In the genomic region with DNA sequence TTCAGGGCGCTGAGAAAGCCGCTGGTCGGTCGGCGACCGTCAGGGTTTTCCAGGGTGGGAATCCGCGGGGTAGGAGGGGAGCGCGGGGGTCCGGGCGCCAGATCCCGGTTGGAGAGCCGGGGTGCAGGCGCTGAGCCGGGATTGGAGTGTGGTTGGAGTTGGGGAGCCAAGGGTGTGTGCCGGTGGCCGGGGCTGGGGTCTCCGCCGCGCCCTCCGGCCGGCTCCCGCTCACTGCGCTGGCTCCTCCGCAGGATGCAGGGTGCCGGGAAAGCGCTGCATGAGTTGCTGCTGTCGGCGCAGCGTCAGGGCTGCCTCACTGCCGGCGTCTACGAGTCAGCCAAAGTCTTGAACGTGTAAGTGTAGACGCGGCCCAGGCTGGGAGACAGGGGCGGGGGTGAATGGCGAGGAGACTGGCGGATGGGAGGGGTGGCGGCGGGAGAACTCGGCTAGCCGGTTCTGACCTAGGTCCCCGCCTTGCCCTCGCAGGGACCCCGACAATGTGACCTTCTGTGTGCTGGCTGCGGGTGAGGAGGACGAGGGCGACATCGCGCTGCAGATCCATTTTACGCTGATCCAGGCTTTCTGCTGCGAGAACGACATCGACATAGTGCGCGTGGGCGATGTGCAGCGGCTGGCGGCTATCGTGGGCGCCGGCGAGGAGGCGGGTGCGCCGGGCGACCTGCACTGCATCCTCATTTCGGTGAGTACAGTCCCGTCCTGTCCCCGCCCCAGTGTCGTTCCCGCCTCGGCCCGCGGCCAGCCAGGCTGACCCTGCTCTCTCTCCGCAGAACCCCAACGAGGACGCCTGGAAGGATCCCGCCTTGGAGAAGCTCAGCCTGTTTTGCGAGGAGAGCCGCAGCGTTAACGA, we compare ENCODE assay signal across 8 cellular contexts. TPM values are rescaled to one million over a fixed set of nuclear protein-coding genes. Genes with fewer than 3 reads are reported as not detected.
DNase-seq lines count a peak whose midpoint lies in the region; ATAC-seq, FAIRE-seq and TF ChIP-seq lines count a peak whose summit lies in the region.

No MANE protein-coding gene starts in this region.

- intact Hi-C loops in activated B cell treated with CpG ODN at 0.5 μM for 24 hours (cut with micrococcal nuclease): loop anchor here (1.0 to 10.0 kb wide), 3 partner anchors 211 to 1817 kb away; partner anchors contain the start of gene NFIL3

- peaks cover 32% of the 10 kb centered on the region for H3K4me1 Mint-ChIP-seq in activated B cell treated with CpG ODN at 0.5 μM for 24 hours

- H3K27ac ChIP-seq in C4-2B (peak overlapping the region; percentile 100), skin epidermis (peak overlapping the region in 20 of 21 experiments; percentile 63 to 95 (median 82))

- POLR2A ChIA-PET in activated B cell treated with CpG ODN at 0.5 μM for 24 hours (lab: Charles Lee): interaction anchor here (0.7 to 1.7 kb wide), 6 partner anchors 96 to 497 kb away, joined by 3 to 11 read pairs (median 6); no protein-coding TSS in a partner anchor

- peak overlapping the region; percentile 37 for H3K27ac Mint-ChIP-seq in activated B cell treated with CpG ODN at 0.5 μM for 24 hours

- FAIRE-seq in bronchial epithelial cell (lab: Jason Lieb, UNC): no peak

- no peaks in the 10 kb centered on the region for H3K9me3 Mint-ChIP-seq in activated B cell treated with CpG ODN at 0.5 μM for 24 hours

- H3K36me3 ChIP-seq in bronchial epithelial cell (ENCODE audit: control insufficient read depth, insufficient read depth, low read length): no peaks in the 10 kb centered on the region

- H3K4me3 Mint-ChIP-seq in activated B cell treated with CpG ODN at 0.5 μM for 24 hours: peak overlapping the region; percentile 84

- H3K4me3 ChIP-seq in bronchial epithelial cell (ENCODE audit: low read depth, low read length) (peak overlapping the region; percentile 52), skin epidermis (peak overlapping the region; percentile 54 to 70 (median 65))

- TF ChIP-seq CTCF in C4-2B (conservative IDR thresholded peaks at IDR 0.05) (no peak), activated B cell treated with CpG ODN at 0.5 μM for 24 hours (IDR thresholded peaks at IDR 0.05) (no peak), bronchial epithelial cell (IDR thresholded peaks at IDR 0.05; ENCODE audit: insufficient read depth, low read length, severe bottlenecking) (no peak)

- H3K27me3 Mint-ChIP-seq in activated B cell treated with CpG ODN at 0.5 μM for 24 hours: peaks cover 6% of the 10 kb centered on the region

- no peaks in the 10 kb centered on the region for H3K36me3 Mint-ChIP-seq in activated B cell treated with CpG ODN at 0.5 μM for 24 hours (ENCODE audit: low read depth)

- CTCF ChIA-PET in activated B cell treated with CpG ODN at 0.5 μM for 24 hours (lab: Charles Lee): interaction anchor here (0.6 to 6.4 kb wide), 5 partner anchors 211 to 586 kb away, joined by 3 to 166 read pairs (median 3); no protein-coding TSS in a partner anchor

- H3K27me3 ChIP-seq in bronchial epithelial cell (ENCODE audit: control insufficient read depth, insufficient read depth, low read length): peaks cover 1% of the 10 kb centered on the region

- peak; percentile 33 for ATAC-seq in HG03045 (IDR thresholded peaks at IDR 0.05; ENCODE audit: unreplicated experiment)
- peak; percentile 21 for ATAC-seq in activated B cell treated with CpG ODN at 0.5 μM for 24 hours (ENCODE audit: low read depth)
- ATAC-seq in GM18502 (IDR thresholded peaks at IDR 0.05; ENCODE audit: poor library complexity, unreplicated experiment): no peak
- no peak for ATAC-seq in HG03097 (IDR thresholded peaks at IDR 0.05; ENCODE audit: low FRiP score, unreplicated experiment)

- DNase-seq in activated B cell treated with CpG ODN at 0.5 μM for 24 hours (peak; percentile 47), bronchial epithelial cell (ENCODE audit: low read depth) (peak; percentile 28), inferior parietal cortex (ENCODE audit: extremely low spot score) (peak; percentile 43)

RNA-seq across cellular contexts. Expression of gene GADD45G, which starts 0.6 kb away (rescaled TPM):
- total RNA-seq in activated B cell treated with CpG ODN at 0.5 μM for 24 hours (7.5 and 7.6 TPM in 2 replicates), bronchial epithelial cell (under 0.01 and 1.0 TPM in 2 replicates)

Comparison
In these comparisons a context has a peak if more than half of its experiments do, and no peak if none do; other contexts are left out.
1. ATAC-seq: peak in HG03045 (single experiment) and activated B cell treated with CpG ODN at 0.5 μM for 24 hours (single experiment); none in GM18502 (single experiment) and HG03097 (single experiment).
2. Peak in every context shown above with its lines, with median percentiles within 50 percentile points of each other: DNase-seq.